In genomic region chr18:76499596-76500340, GRCh38 we compare ENCODE assay signal across 9 cellular contexts. TPM values are rescaled to one million over a fixed set of nuclear protein-coding genes. Genes with fewer than 3 reads are reported as not detected.
A peak's percentile ranks its signal among the peaks of the same experiment; 100 is the strongest.
DNase-seq lines count a peak whose midpoint lies in the region; ATAC-seq and TF ChIP-seq lines count a peak whose summit lies in the region.
"Had no signal": no experiment of that assay in that cellular context is flagged by ENCODE, and none has a peak within 500 bp of the region (broad histone marks: within the 10 kb centered on the region; RNA-seq: fewer than 3 reads in every experiment).

No MANE protein-coding gene starts in this region.

- no peaks in the 10 kb centered on the region for H3K27me3 ChIP-seq in HL-60 (ENCODE audit: insufficient read depth, poor library complexity, severe bottlenecking)
- H3K27me3 ChIP-seq: gastroesophageal sphincter had no signal

- H3K4me3 Mint-ChIP-seq in nephron, result no peak overlapping the region
- no peak overlapping the region for H3K4me3 Mint-ChIP-seq in chondrocyte (ENCODE audit: unreplicated experiment)

- peak overlapping the region; percentile 78 for H3K27ac ChIP-seq in HL-60 (replicated peaks)
- H3K27ac ChIP-seq: gastroesophageal sphincter had no signal

- H3K4me1 Mint-ChIP-seq in nephron (peaks cover 23% of the 10 kb centered on the region), chondrocyte (ENCODE audit: low read depth) (peaks cover 3% of the 10 kb centered on the region)

- no peak overlapping the region for H3K4me3 ChIP-seq in HL-60 (replicated peaks; ENCODE audit: insufficient read depth, low read length)
- H3K4me3 ChIP-seq: gastroesophageal sphincter had no signal

- DNase-seq in HL-60 (ENCODE audit: low read depth in 1 of 2, low spot score in 1 of 2), result peak; percentile 77 to 86
- no peak for DNase-seq in dermis blood vessel endothelial cell
- no peak for DNase-seq in NCI-H128 (lab: John Stamatoyannopoulos, UW; ENCODE audit: unreplicated experiment)
- DNase-seq in chondrocyte (ENCODE audit: low spot score), result no peak
- DNase-seq in amygdala (lab: John Stamatoyannopoulos, UW), result no peak

- H3K36me3 Mint-ChIP-seq in nephron (ENCODE audit: low read depth), result no peaks in the 10 kb centered on the region
- no peaks in the 10 kb centered on the region for H3K36me3 Mint-ChIP-seq in chondrocyte (ENCODE audit: low read depth)

- no peaks in the 10 kb centered on the region for H3K9me3 Mint-ChIP-seq in nephron
- no peaks in the 10 kb centered on the region for H3K9me3 Mint-ChIP-seq in chondrocyte (ENCODE audit: low read depth)

- ATAC-seq in GM18868 (IDR thresholded peaks at IDR 0.05; ENCODE audit: unreplicated experiment) (peak; percentile 89), HG02623 (IDR thresholded peaks at IDR 0.05; ENCODE audit: unreplicated experiment) (peak; percentile 84)
- ATAC-seq: gastroesophageal sphincter had no signal

- H3K27ac Mint-ChIP-seq in nephron (peak overlapping the region; percentile 36 to 65 (median 39)), chondrocyte (ENCODE audit: unreplicated experiment) (no peak overlapping the region)

- TF ChIP-seq CTCF in HL-60 (IDR thresholded peaks at IDR 0.05; ENCODE audit: insufficient read depth, low read length) (no peak), nephron (IDR thresholded peaks at IDR 0.05; ENCODE audit: unreplicated experiment in 3 of 3) (no peak), chondrocyte (IDR thresholded peaks at IDR 0.05) (no peak)

- H3K27me3 Mint-ChIP-seq in nephron (ENCODE audit: low read depth) (no peaks in the 10 kb centered on the region), chondrocyte (ENCODE audit: low read depth) (no peaks in the 10 kb centered on the region)

RNA-seq across cellular contexts. Expression of gene ZNF516, which starts 4.7 kb away (rescaled TPM):
- 12.3 and 13.2 TPM in 2 replicates for total RNA-seq in dermis blood vessel endothelial cell
- 26.1 to 31.8 TPM (median 27.7 TPM) in 3 replicates for total RNA-seq in chondrocyte

Comparison
In these comparisons a context has a peak if more than half of its experiments do, and no peak if none do; other contexts are left out.
1. DNase-seq: peak in HL-60 (2 of 2); none in dermis blood vessel endothelial cell (single experiment), NCI-H128 (single experiment), chondrocyte (single experiment) and amygdala (0 of 56).